16 cellular contexts compared by ENCODE assay signal in genomic region chr12:43858096-43858495, GRCh38.
"Had no signal": no experiment of that assay in that cellular context is flagged by ENCODE, and none has a peak within 500 bp of the region (broad histone marks: within the 10 kb centered on the region; RNA-seq: fewer than 3 reads in every experiment).

No MANE protein-coding gene starts in this region.

- H3K27ac ChIP-seq: ascending aorta, esophagus squamous epithelium, hepatocyte, lower lobe of right lung, tibial artery had no signal

- DNase-seq: activated CD4-positive, CD25-positive, alpha-beta regulatory T cell treated with anti-CD3 and anti-CD28 coated beads, Interleukin-2, amount 50 U/mL, for 72 hours; activated gamma-delta T cell; dermis blood vessel endothelial cell; effector memory CD4-positive, alpha-beta T cell; esophagus squamous epithelium; lower lobe of right lung; retina; stimulated activated CD4-positive, alpha-beta T cell treated with anti-CD3 and anti-CD28 coated beads, Interleukin-12 subunit alpha, Interleukin-12 subunit beta, amount 100 ng/mL, for 4 hours; stimulated activated CD4-positive, alpha-beta T cell treated with anti-CD3 and anti-CD28 coated beads, Interleukin-1b, Interleukin-23, amount 100 ng/mL, for 48 hours; stimulated activated naive CD4-positive, alpha-beta T cell treated with Interleukin-2 at 50 U/mL for 16 hours; tibial artery had no signal

- H3K27ac Mint-ChIP-seq: activated naive CD4-positive, alpha-beta T cell treated with anti-CD3 and anti-CD28 coated beads, Interleukin-2, amount 50 U/mL, for 24 hours; natural killer cell treated with Interleukin-12 subunit alpha and Interleukin-12 subunit beta and Interleukin-15 and Interleukin-18, amount 100 ng/mL, for 72 hours; T-helper 1 cell treated with Interleukin-12 subunit alpha and Interleukin-12 subunit beta and Interleukin-4 antibody, amounts not matched to agents 30 μg/mL and 1 μg/mL, for 36 hours had no signal

- H3K4me3 Mint-ChIP-seq: activated naive CD4-positive, alpha-beta T cell treated with anti-CD3 and anti-CD28 coated beads, Interleukin-2, amount 50 U/mL, for 24 hours; natural killer cell treated with Interleukin-12 subunit alpha and Interleukin-12 subunit beta and Interleukin-15 and Interleukin-18, amount 100 ng/mL, for 72 hours; T-helper 1 cell treated with Interleukin-12 subunit alpha and Interleukin-12 subunit beta and Interleukin-4 antibody, amounts not matched to agents 30 μg/mL and 1 μg/mL, for 36 hours had no signal

- H3K4me1 ChIP-seq: ascending aorta, lower lobe of right lung, tibial artery had no signal

- H3K4me3 ChIP-seq: ascending aorta, esophagus squamous epithelium, hepatocyte, lower lobe of right lung, tibial artery had no signal

- H3K9me3 ChIP-seq: ascending aorta, esophagus squamous epithelium, lower lobe of right lung, tibial artery had no signal

- ATAC-seq: lower lobe of right lung; natural killer cell treated with Interleukin-12 subunit alpha and Interleukin-12 subunit beta and Interleukin-15 and Interleukin-18, amount 100 ng/mL, for 72 hours had no signal

- H3K27me3 ChIP-seq: ascending aorta, esophagus squamous epithelium, hepatocyte, tibial artery had no signal

- H3K27me3 Mint-ChIP-seq: activated naive CD4-positive, alpha-beta T cell treated with anti-CD3 and anti-CD28 coated beads, Interleukin-2, amount 50 U/mL, for 24 hours; natural killer cell treated with Interleukin-12 subunit alpha and Interleukin-12 subunit beta and Interleukin-15 and Interleukin-18, amount 100 ng/mL, for 72 hours had no signal

- H3K9me3 Mint-ChIP-seq: activated naive CD4-positive, alpha-beta T cell treated with anti-CD3 and anti-CD28 coated beads, Interleukin-2, amount 50 U/mL, for 24 hours; natural killer cell treated with Interleukin-12 subunit alpha and Interleukin-12 subunit beta and Interleukin-15 and Interleukin-18, amount 100 ng/mL, for 72 hours; T-helper 1 cell treated with Interleukin-12 subunit alpha and Interleukin-12 subunit beta and Interleukin-4 antibody, amounts not matched to agents 30 μg/mL and 1 μg/mL, for 36 hours had no signal

- H3K36me3 ChIP-seq: ascending aorta, esophagus squamous epithelium, lower lobe of right lung, tibial artery had no signal
